Comparison of ENCODE assay signal across 9 cellular contexts in genomic region chr10:99926925-99927718, GRCh38.
DNase-seq lines count a peak whose midpoint lies in the region; ATAC-seq and TF ChIP-seq lines count a peak whose summit lies in the region.
"Had no signal": no experiment of that assay in that cellular context is flagged by ENCODE, and none has a peak within 500 bp of the region (broad histone marks: within the 10 kb centered on the region; RNA-seq: fewer than 3 reads in every experiment).

No MANE protein-coding gene starts in this region.

- POLR2A ChIA-PET in GM10248 (lab: Yijun Ruan, JAX) = no interaction called here

- H3K27ac ChIP-seq in esophagus muscularis mucosa (replicated peaks in 1 of 4) = peak overlapping the region in 3 of 4 donors; percentile 32 to 36 (median 34)

- WGBS in esophagus muscularis mucosa = 52% methylated on average over 9 of the region's 9 CpGs

- no peak for TF ChIP-seq EP300 in esophagus muscularis mucosa (IDR thresholded peaks at IDR 0.05)

- H3K4me1 ChIP-seq in esophagus muscularis mucosa = peaks cover 27 to 66% (median 61%) of the 10 kb centered on the region in 4 donors

- H3K27me3 ChIP-seq in esophagus muscularis mucosa = no peaks in the 10 kb centered on the region

- TF ChIP-seq POLR2A in esophagus muscularis mucosa (IDR thresholded peaks at IDR 0.05; ENCODE audit: low read depth) = no peak

- H3K36me3 ChIP-seq in esophagus muscularis mucosa = no peaks in the 10 kb centered on the region

- no peaks in the 10 kb centered on the region for H3K9me3 ChIP-seq in esophagus muscularis mucosa

- H3K4me3 ChIP-seq in esophagus muscularis mucosa = peak overlapping the region in 2 of 4 donors; percentile 1 to 22

- CTCF ChIA-PET in GM10248 (lab: Yijun Ruan, JAX) = interaction anchor here (1.0 to 2.0 kb wide), 5 partner anchors 13 to 94 kb away, joined by 3 to 4 read pairs (median 4); no protein-coding TSS in a partner anchor

- no peak for ATAC-seq in GM21825 (IDR thresholded peaks at IDR 0.05; ENCODE audit: unreplicated experiment)

- DNase-seq in ACHN = peak; percentile 68
- DNase-seq in NCI-H2029 (lab: John Stamatoyannopoulos, UW) = peak; percentile 22
- DNase-seq in esophagus muscularis mucosa (ENCODE audit: extremely low spot score) = no peak
- DNase-seq in mucosa of gallbladder (ENCODE audit: low spot score) = peak; percentile 60
- no peak for DNase-seq in DMS153 (lab: John Stamatoyannopoulos, UW)
- DNase-seq in NCI-H128 (lab: John Stamatoyannopoulos, UW; ENCODE audit: unreplicated experiment) = no peak
- no peak for DNase-seq in GM10248 (ENCODE audit: extremely low spot score)
- DNase-seq: cortex of kidney had no signal

- intact Hi-C loops in esophagus muscularis mucosa (cut with DNase I) = no loop called here

- no peak for TF ChIP-seq CTCF in esophagus muscularis mucosa (IDR thresholded peaks at IDR 0.05)
- TF ChIP-seq CTCF in GM10248 (IDR thresholded peaks at IDR 0.05; ENCODE audit: control extremely low read depth, extremely low read depth, low read depth, missing control alignments) = no peak

- in situ Hi-C loops in ACHN (cut with HindIII; ENCODE audit: low pct_ligation_motif_present, low pct_unique_long_range_greater_than_20kb, low sequenced_read_pairs) = no loop called here

Comparison
In these comparisons a context has a peak if more than half of its experiments do, and no peak if none do; other contexts are left out.
1. DNase-seq: peak in ACHN (single experiment), NCI-H2029 (single experiment) and mucosa of gallbladder (single experiment); none in esophagus muscularis mucosa (single experiment), DMS153 (single experiment), NCI-H128 (single experiment) and GM10248 (single experiment).